16 cellular contexts compared by ENCODE assay signal in the genomic region with DNA sequence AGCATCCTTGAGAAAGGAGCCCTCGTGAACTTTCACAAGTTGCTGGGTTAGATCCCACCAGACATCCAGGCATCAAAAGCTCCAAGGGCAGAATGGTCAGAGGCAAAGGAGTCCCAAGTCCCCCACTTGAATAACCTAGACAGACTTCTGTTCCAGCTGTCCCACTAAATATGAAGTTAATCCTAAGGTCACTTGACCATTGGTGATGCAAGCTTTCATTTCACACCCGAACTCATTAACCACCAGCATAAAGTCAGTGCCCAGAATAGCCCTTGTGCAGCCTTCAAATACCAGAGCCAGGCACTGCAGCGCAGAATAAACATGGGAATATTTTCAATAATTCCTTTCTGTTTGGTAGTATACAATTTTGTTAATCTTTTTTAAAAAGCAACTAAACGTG.
"Had no signal": no experiment of that assay in that cellular context is flagged by ENCODE, and none has a peak within 500 bp of the region (broad histone marks: within the 10 kb centered on the region; RNA-seq: fewer than 3 reads in every experiment).

No MANE protein-coding gene starts in this region.

- H3K4me3 ChIP-seq: colonic mucosa, prostate gland, tibial artery had no signal

- H3K36me3 Mint-ChIP-seq: WTC11 had no signal

- H3K27me3 ChIP-seq: colonic mucosa, tibial artery had no signal

- H3K36me3 ChIP-seq: colonic mucosa, prostate gland had no signal

- H3K27ac Mint-ChIP-seq: activated CD4-positive, alpha-beta T cell treated with anti-CD3 and anti-CD28 coated beads for 36 hours; activated naive CD8-positive, alpha-beta T cell treated with anti-CD3 and anti-CD28 coated beads for 36 hours; T-helper 2 cell treated with Interferon-gamma antibody and Interleukin-4, amounts not matched to agents 5 μg/mL and 100 μg/mL, for 36 hours; WTC11 had no signal

- H3K4me1 ChIP-seq: colonic mucosa, prostate gland had no signal

- H3K9me3 ChIP-seq: colonic mucosa, prostate gland, SK-N-SH, tibial artery had no signal

- H3K4me3 Mint-ChIP-seq: activated CD4-positive, alpha-beta T cell treated with anti-CD3 and anti-CD28 coated beads for 36 hours; activated naive CD8-positive, alpha-beta T cell treated with anti-CD3 and anti-CD28 coated beads for 36 hours; naive thymus-derived CD4-positive, alpha-beta T cell; T-helper 2 cell treated with Interferon-gamma antibody and Interleukin-4, amounts not matched to agents 5 μg/mL and 100 μg/mL, for 36 hours; WTC11 had no signal

- H3K9me3 Mint-ChIP-seq: activated naive CD8-positive, alpha-beta T cell treated with anti-CD3 and anti-CD28 coated beads for 36 hours; naive thymus-derived CD4-positive, alpha-beta T cell; T-helper 2 cell treated with Interferon-gamma antibody and Interleukin-4, amounts not matched to agents 5 μg/mL and 100 μg/mL, for 36 hours; WTC11 had no signal

- H3K27me3 Mint-ChIP-seq: activated CD4-positive, alpha-beta T cell treated with anti-CD3 and anti-CD28 coated beads for 36 hours; activated naive CD8-positive, alpha-beta T cell treated with anti-CD3 and anti-CD28 coated beads for 36 hours; naive thymus-derived CD4-positive, alpha-beta T cell had no signal

- DNase-seq: activated CD4-positive, alpha-beta T cell treated with anti-CD3 and anti-CD28 coated beads for 36 hours; activated CD4-positive, alpha-beta T cell treated with anti-CD3 and anti-CD28 coated beads, Interleukin-2, amount 50 U/mL, for 48 hours; activated naive CD8-positive, alpha-beta T cell treated with anti-CD3 and anti-CD28 coated beads for 36 hours; amniotic stem cell; caudate nucleus; colonic mucosa; head of caudate nucleus; mammary epithelial cell; naive thymus-derived CD4-positive, alpha-beta T cell; SK-N-SH; stimulated activated naive CD4-positive, alpha-beta T cell treated with Interleukin-2 at 50 U/mL for 16 hours; tibial artery had no signal

- H3K9ac ChIP-seq: SK-N-SH had no signal

- H3K4me1 Mint-ChIP-seq: WTC11 had no signal

- ATAC-seq: activated CD4-positive, alpha-beta T cell treated with anti-CD3 and anti-CD28 coated beads for 36 hours; left lobe of liver; naive thymus-derived CD4-positive, alpha-beta T cell; WTC11 had no signal

- H3K4me2 ChIP-seq: SK-N-SH had no signal

- H3K27ac ChIP-seq: colonic mucosa, prostate gland, tibial artery had no signal
